Comparison of ENCODE assay signal across 1 cellular context in genomic region chr15:66024998-66025397, GRCh38.
TF ChIP-seq lines count a peak whose summit lies in the region.

No MANE protein-coding gene starts in this region.

TF ChIP-seq in SK-N-SH, 30 proteins besides CTCF, POLR2A, EP300 and RAD21 (continued from another document):
- TF ChIP-seq PBX3 (IDR thresholded peaks at IDR 0.05): peak; percentile 57
- no peak for TF ChIP-seq MXI1 (IDR thresholded peaks at IDR 0.05; ENCODE audit: low read depth, low read length)
